In the genomic region with DNA sequence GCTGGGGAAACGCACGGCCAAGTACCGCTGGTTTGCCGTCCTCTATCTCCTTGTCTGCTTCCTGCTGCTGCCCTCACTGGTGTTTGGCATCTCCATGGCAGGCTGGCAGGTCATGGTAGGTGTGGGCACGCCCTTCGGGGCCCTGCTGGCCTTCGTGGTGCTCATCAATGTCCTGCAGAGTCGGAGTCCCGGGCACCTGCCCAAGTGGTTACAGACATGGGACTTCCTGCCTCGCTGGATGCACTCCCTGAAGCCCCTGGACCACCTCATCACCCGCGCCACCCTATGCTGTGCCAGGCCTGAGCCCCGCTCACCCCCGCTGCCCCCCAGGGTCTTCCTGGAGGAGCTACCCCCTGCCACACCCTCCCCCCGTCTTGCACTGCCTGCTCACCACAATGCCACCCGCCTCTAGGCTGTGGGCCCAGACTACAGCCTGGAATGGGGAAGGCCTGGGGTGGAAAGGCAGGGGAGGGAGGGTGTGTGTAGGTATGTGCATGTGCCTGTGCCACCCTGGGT, we compare ENCODE assay signal across 35 cellular contexts. TPM values are rescaled to one million over a fixed set of nuclear protein-coding genes. Genes with fewer than 3 reads are reported as not detected.
"Had no signal": no experiment of that assay in that cellular context is flagged by ENCODE, and none has a peak within 500 bp of the region (broad histone marks: within the 10 kb centered on the region; RNA-seq: fewer than 3 reads in every experiment).

No MANE protein-coding gene starts in this region.

- H3K4me3 ChIP-seq: adrenal gland, body of pancreas, esophagus muscularis mucosa, gastroesophageal sphincter had no signal

- DNase-seq: activated CD4-positive, alpha-beta memory T cell treated with anti-CD3 and anti-CD28 coated beads for 36 hours; activated CD4-positive, alpha-beta T cell treated with anti-CD3 and anti-CD28 coated beads for 36 hours; activated CD4-positive, alpha-beta T cell treated with anti-CD3 and anti-CD28 coated beads, Interleukin-2, amount 10 ng/mL, durations not matched to agents 24 days and 14 days; activated CD4-positive, CD25-positive, alpha-beta regulatory T cell; activated CD4-positive, CD25-positive, alpha-beta regulatory T cell treated with anti-CD3 and anti-CD28 coated beads, Interleukin-2, amount 50 U/mL, for 72 hours; activated CD8-positive, alpha-beta memory T cell treated with anti-CD3 and anti-CD28 coated beads, Interleukin-2, amount 10 ng/mL, durations not matched to agents 7 days and 5 days; activated CD8-positive, alpha-beta memory T cell treated with anti-CD3 and anti-CD28 coated beads, Interleukin-2, amount 50 U/mL, for 4 hours; activated CD8-positive, alpha-beta T cell treated with anti-CD3 and anti-CD28 coated beads, Interleukin-2, amount 10 ng/mL, durations not matched to agents 7 days and 5 days; activated effector memory CD4-positive, alpha-beta T cell treated with anti-CD3 and anti-CD28 coated beads, Interleukin-2, amount 50 U/mL, for 16 hours; activated naive CD4-positive, alpha-beta T cell treated with anti-CD3 and anti-CD28 coated beads for 36 hours; activated naive CD8-positive, alpha-beta T cell treated with anti-CD3 and anti-CD28 coated beads for 36 hours; activated naive CD8-positive, alpha-beta T cell treated with anti-CD3 and anti-CD28 coated beads, Interleukin-2, amount 50 U/mL, for 24 hours; activated T-cell treated with anti-CD3 and anti-CD28 coated beads, Interleukin-2, amount 50 U/mL, for 1 hour; activated T-cell treated with anti-CD3 and anti-CD28 coated beads, Interleukin-2, amount 50 U/mL, for 48 hours; adrenal gland; amygdala; aorta; body of pancreas; caudate nucleus; cortex of kidney; dermis blood vessel endothelial cell; effector CD4-positive, alpha-beta T cell; effector memory CD8-positive, alpha-beta T cell; erythroblast; foreskin melanocyte; T-helper 1 cell; T-helper 17 cell; T1000 had no signal

- H3K9me3 ChIP-seq: adrenal gland, body of pancreas, esophagus muscularis mucosa, gastroesophageal sphincter had no signal

- H3K27ac ChIP-seq: adrenal gland, body of pancreas, esophagus muscularis mucosa, gastroesophageal sphincter had no signal

- H3K27me3 Mint-ChIP-seq: effector memory CD8-positive, alpha-beta T cell; T-helper 17 cell had no signal

- ATAC-seq: activated CD4-positive, alpha-beta T cell treated with anti-CD3 and anti-CD28 coated beads for 36 hours; activated CD8-positive, alpha-beta memory T cell treated with anti-CD3 and anti-CD28 coated beads, Interleukin-2, amount 10 ng/mL, durations not matched to agents 7 days and 5 days; activated CD8-positive, alpha-beta T cell treated with anti-CD3 and anti-CD28 coated beads, Interleukin-2, amount 10 ng/mL, durations not matched to agents 7 days and 5 days; activated naive CD8-positive, alpha-beta T cell treated with anti-CD3 and anti-CD28 coated beads, Interleukin-2, amount 50 U/mL, for 24 hours; body of pancreas; effector memory CD8-positive, alpha-beta T cell; gastroesophageal sphincter; T-helper 17 cell had no signal

- H3K9me3 Mint-ChIP-seq: activated CD4-positive, alpha-beta memory T cell treated with anti-CD3 and anti-CD28 coated beads for 36 hours; activated CD4-positive, alpha-beta T cell treated with anti-CD3 and anti-CD28 coated beads, Interleukin-2, amount 10 ng/mL, durations not matched to agents 24 days and 14 days; activated naive CD4-positive, alpha-beta T cell treated with anti-CD3 and anti-CD28 coated beads for 36 hours; activated naive CD4-positive, alpha-beta T cell treated with anti-CD3 and anti-CD28 coated beads, Interleukin-2, amount 50 U/mL, for 24 hours; activated naive CD8-positive, alpha-beta T cell treated with anti-CD3 and anti-CD28 coated beads for 36 hours; activated naive CD8-positive, alpha-beta T cell treated with anti-CD3 and anti-CD28 coated beads, Interleukin-2, amount 50 U/mL, for 24 hours; activated T-helper 1 cell treated with anti-CD3 and anti-CD28 coated beads, Interleukin-12 subunit alpha, Interleukin-12 subunit beta, Interleukin-2, Interleukin-4 antibody, amounts not matched to agents 30 ng/mL and 10 ng/mL and 1 ng/mL, durations not matched to agents 14 hours and 24 hours and 36 hours; activated T-helper 2 cell treated with anti-CD3 and anti-CD28 coated beads, Interferon-gamma antibody, Interleukin-2, Interleukin-4, amounts not matched to agents 10 μg/mL and 5 μg/mL and 100 μg/mL, durations not matched to agents 14 hours and 24 hours and 36 hours; effector memory CD8-positive, alpha-beta T cell; T-helper 2 cell treated with Interferon-gamma antibody and Interleukin-4, amounts not matched to agents 5 μg/mL and 100 μg/mL, for 36 hours had no signal

- H3K4me3 Mint-ChIP-seq: activated CD4-positive, alpha-beta memory T cell treated with anti-CD3 and anti-CD28 coated beads for 36 hours; activated CD4-positive, alpha-beta T cell treated with anti-CD3 and anti-CD28 coated beads for 36 hours; activated CD4-positive, alpha-beta T cell treated with anti-CD3 and anti-CD28 coated beads, Interleukin-2, amount 10 ng/mL, durations not matched to agents 24 days and 14 days; activated CD8-positive, alpha-beta memory T cell treated with anti-CD3 and anti-CD28 coated beads, Interleukin-2, amount 10 ng/mL, durations not matched to agents 7 days and 5 days; activated CD8-positive, alpha-beta T cell treated with anti-CD3 and anti-CD28 coated beads, Interleukin-2, amount 10 ng/mL, durations not matched to agents 7 days and 5 days; activated naive CD4-positive, alpha-beta T cell treated with anti-CD3 and anti-CD28 coated beads for 36 hours; activated naive CD4-positive, alpha-beta T cell treated with anti-CD3 and anti-CD28 coated beads, Interleukin-2, amount 50 U/mL, for 24 hours; activated naive CD8-positive, alpha-beta T cell treated with anti-CD3 and anti-CD28 coated beads for 36 hours; activated naive CD8-positive, alpha-beta T cell treated with anti-CD3 and anti-CD28 coated beads, Interleukin-2, amount 50 U/mL, for 24 hours; activated T-helper 1 cell treated with anti-CD3 and anti-CD28 coated beads, Interleukin-12 subunit alpha, Interleukin-12 subunit beta, Interleukin-2, Interleukin-4 antibody, amounts not matched to agents 30 ng/mL and 10 ng/mL and 1 ng/mL, durations not matched to agents 14 hours and 24 hours and 36 hours; effector memory CD8-positive, alpha-beta T cell; T-helper 17 cell; T-helper 2 cell treated with Interferon-gamma antibody and Interleukin-4, amounts not matched to agents 5 μg/mL and 100 μg/mL, for 36 hours had no signal

- H3K36me3 ChIP-seq: adrenal gland, esophagus muscularis mucosa, gastroesophageal sphincter had no signal

- H3K27ac Mint-ChIP-seq: activated CD4-positive, alpha-beta memory T cell treated with anti-CD3 and anti-CD28 coated beads for 36 hours; activated CD4-positive, alpha-beta T cell treated with anti-CD3 and anti-CD28 coated beads for 36 hours; activated CD4-positive, alpha-beta T cell treated with anti-CD3 and anti-CD28 coated beads, Interleukin-2, amount 10 ng/mL, durations not matched to agents 24 days and 14 days; activated CD8-positive, alpha-beta memory T cell treated with anti-CD3 and anti-CD28 coated beads, Interleukin-2, amount 10 ng/mL, durations not matched to agents 7 days and 5 days; activated CD8-positive, alpha-beta T cell treated with anti-CD3 and anti-CD28 coated beads, Interleukin-2, amount 10 ng/mL, durations not matched to agents 7 days and 5 days; activated naive CD4-positive, alpha-beta T cell treated with anti-CD3 and anti-CD28 coated beads for 36 hours; activated naive CD4-positive, alpha-beta T cell treated with anti-CD3 and anti-CD28 coated beads, Interleukin-2, amount 50 U/mL, for 24 hours; activated naive CD8-positive, alpha-beta T cell treated with anti-CD3 and anti-CD28 coated beads for 36 hours; activated naive CD8-positive, alpha-beta T cell treated with anti-CD3 and anti-CD28 coated beads, Interleukin-2, amount 50 U/mL, for 24 hours; activated T-helper 1 cell treated with anti-CD3 and anti-CD28 coated beads, Interleukin-12 subunit alpha, Interleukin-12 subunit beta, Interleukin-2, Interleukin-4 antibody, amounts not matched to agents 30 ng/mL and 10 ng/mL and 1 ng/mL, durations not matched to agents 14 hours and 24 hours and 36 hours; activated T-helper 2 cell treated with anti-CD3 and anti-CD28 coated beads, Interferon-gamma antibody, Interleukin-2, Interleukin-4, amounts not matched to agents 10 μg/mL and 5 μg/mL and 100 μg/mL, durations not matched to agents 14 hours and 24 hours and 36 hours; effector memory CD8-positive, alpha-beta T cell; T-helper 17 cell; T-helper 2 cell treated with Interferon-gamma antibody and Interleukin-4, amounts not matched to agents 5 μg/mL and 100 μg/mL, for 36 hours had no signal

RNA-seq across cellular contexts. Expression of gene PFN3, which starts 2.5 kb away (rescaled TPM):
- polyA plus RNA-seq: adrenal gland, aorta, fibroblast of lung had no signal

RNA-seq across cellular contexts. Expression of gene SLC34A1, which starts 13.7 kb away (rescaled TPM):
- polyA plus RNA-seq: adrenal gland, aorta, fibroblast of lung had no signal
